ENCODE assay signal across 8 cellular contexts in genomic region chr18:11908182-11909080, GRCh38. TPM values are rescaled to one million over a fixed set of nuclear protein-coding genes. Genes with fewer than 3 reads are reported as not detected.
DNase-seq lines count a peak whose midpoint lies in the region; ATAC-seq, FAIRE-seq and TF ChIP-seq lines count a peak whose summit lies in the region.

TSS of gene MPPE1 (minus strand) at chr18:11908317. CDS start at chr18:11897264, 11,053 bp downstream.

- TF ChIP-seq CTCF in WTC11 (IDR thresholded peaks at IDR 0.05) (no peak), bronchial epithelial cell (IDR thresholded peaks at IDR 0.05; ENCODE audit: insufficient read depth, low read length, severe bottlenecking) (no peak)

- no peaks in the 10 kb centered on the region for H3K27me3 Mint-ChIP-seq in WTC11 (ENCODE audit: low read depth)

- peak within 1 kb of the TSS; percentile 99 for H2AFZ ChIP-seq in ACC112 (ENCODE audit: low read length, unreplicated experiment)

- DNase-seq in NCI-H2196 (lab: John Stamatoyannopoulos, UW; ENCODE audit: unreplicated experiment), result peak; percentile 95
- peak; percentile 88 for DNase-seq in WTC11 (ENCODE audit: low spot score)
- DNase-seq in bronchial epithelial cell (ENCODE audit: low read depth), result peak; percentile 60
- DNase-seq in inferior parietal cortex (ENCODE audit: extremely low spot score), result peak; percentile 85
- DNase-seq in stimulated activated CD4-positive, alpha-beta T cell treated with anti-CD3 and anti-CD28 coated beads, Interleukin-12 subunit alpha, Interleukin-12 subunit beta, amount 100 ng/mL, for 24 hours (ENCODE audit: low read depth in 2 of 2), result peak; percentile 75 to 80

- CTCF ChIA-PET in WTC11 (lab: Charles Lee), result interaction anchor here (0.8 to 1.7 kb wide), 5 partner anchors 13 to 328 kb away, joined by 3 to 5 read pairs (median 4); no protein-coding TSS in a partner anchor

- H3K4me3 ChIP-seq in ACC112 (ENCODE audit: low read depth, low read length), result peak within 1 kb of the TSS; percentile 91
- H3K4me3 ChIP-seq in bronchial epithelial cell (ENCODE audit: low read depth, low read length), result peak within 1 kb of the TSS; percentile 61

- peaks cover 30% of the 10 kb centered on the region for H3K4me1 Mint-ChIP-seq in WTC11

- H3K27ac ChIP-seq in ACC112 (ENCODE audit: low read depth, low read length), result peak within 1 kb of the TSS; percentile 92

- peaks cover 5% of the 10 kb centered on the region for H3K4me1 ChIP-seq in ACC112 (ENCODE audit: control insufficient read depth, insufficient read depth, low read length, unreplicated experiment)

- ATAC-seq in GM18861 (IDR thresholded peaks at IDR 0.05; ENCODE audit: unreplicated experiment) (peak; percentile 70), HG03095 (IDR thresholded peaks at IDR 0.05; ENCODE audit: unreplicated experiment) (peak; percentile 80), WTC11 (peak; percentile 82)

- H3K36me3 ChIP-seq in ACC112 (ENCODE audit: insufficient read depth, low read length), result no peaks in the 10 kb centered on the region
- H3K36me3 ChIP-seq in bronchial epithelial cell (ENCODE audit: control insufficient read depth, insufficient read depth, low read length), result peaks cover 2% of the 10 kb centered on the region

- POLR2A ChIA-PET in WTC11 (lab: Charles Lee), result interaction anchor here (1.8 kb wide), 1 partner anchor 73 kb away, joined by 10 read pairs; the partner anchor contains the start of gene IMPA2

- H3K4me3 Mint-ChIP-seq in WTC11, result peak within 1 kb of the TSS; percentile 88

- H3K27me3 ChIP-seq in ACC112 (ENCODE audit: insufficient read depth, low read length) (no peaks in the 10 kb centered on the region), bronchial epithelial cell (ENCODE audit: control insufficient read depth, insufficient read depth, low read length) (no peaks in the 10 kb centered on the region)

- H3K27ac Mint-ChIP-seq in WTC11, result peak within 1 kb of the TSS; percentile 94

- H3K36me3 Mint-ChIP-seq in WTC11, result no peaks in the 10 kb centered on the region

- H3K9me3 Mint-ChIP-seq in WTC11, result no peaks in the 10 kb centered on the region

- FAIRE-seq in bronchial epithelial cell (lab: Jason Lieb, UNC), result no peak

- peaks cover 11% of the 10 kb centered on the region for H3K79me2 ChIP-seq in ACC112 (ENCODE audit: control insufficient read depth, insufficient read depth, low read length, unreplicated experiment)

TF ChIP-seq in WTC11, 78 proteins besides CTCF, POLR2A, EP300 and RAD21 (continues in another document):
- TF ChIP-seq FOXK1 (CRISPR knock-in tag; IDR thresholded peaks at IDR 0.05), result peak; percentile 26; the same call in 1 of the 2 replicates
- no peak for TF ChIP-seq JAZF1 (CRISPR knock-in tag; IDR thresholded peaks at IDR 0.05)
- TF ChIP-seq SP1 (CRISPR knock-in tag; conservative IDR thresholded peaks at IDR 0.05), result peak; percentile 64
- TF ChIP-seq NFE2L1 (CRISPR knock-in tag; IDR thresholded peaks at IDR 0.05), result peak; percentile 64; the same call in 1 of the 2 replicates
- 0 out of 2 replicates have a peak, but pooled peaks have one; percentile 58 for TF ChIP-seq CREM (CRISPR knock-in tag; IDR thresholded peaks at IDR 0.05)
- peak; percentile 73 for TF ChIP-seq FOXP1 (CRISPR knock-in tag; IDR thresholded peaks at IDR 0.05; ENCODE audit: borderline replicate concordance)
- TF ChIP-seq, protein P1, sequence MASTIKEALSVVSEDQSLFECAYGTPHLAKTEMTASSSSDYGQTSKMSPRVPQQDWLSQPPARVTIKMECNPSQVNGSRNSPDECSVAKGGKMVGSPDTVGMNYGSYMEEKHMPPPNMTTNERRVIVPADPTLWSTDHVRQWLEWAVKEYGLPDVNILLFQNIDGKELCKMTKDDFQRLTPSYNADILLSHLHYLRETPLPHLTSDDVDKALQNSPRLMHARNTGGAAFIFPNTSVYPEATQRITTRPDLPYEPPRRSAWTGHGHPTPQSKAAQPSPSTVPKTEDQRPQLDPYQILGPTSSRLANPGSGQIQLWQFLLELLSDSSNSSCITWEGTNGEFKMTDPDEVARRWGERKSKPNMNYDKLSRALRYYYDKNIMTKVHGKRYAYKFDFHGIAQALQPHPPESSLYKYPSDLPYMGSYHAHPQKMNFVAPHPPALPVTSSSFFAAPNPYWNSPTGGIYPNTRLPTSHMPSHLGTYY (CRISPR knock-in tag; IDR thresholded peaks at IDR 0.05), result no peak
- TF ChIP-seq ELF4 (CRISPR knock-in tag; IDR thresholded peaks at IDR 0.05; ENCODE audit: low read depth), result 0 out of 2 replicates have a peak, but pooled peaks have one; percentile 9
- TF ChIP-seq JUN (CRISPR knock-in tag; IDR thresholded peaks at IDR 0.05), result peak; percentile 32; the same call in 1 of the 2 replicates
- TF ChIP-seq ZSCAN18 (CRISPR knock-in tag; IDR thresholded peaks at IDR 0.05), result no peak
- peak; percentile 11; the same call in 1 of the 2 replicates for TF ChIP-seq USF1 (CRISPR knock-in tag; IDR thresholded peaks at IDR 0.05)
- TF ChIP-seq ZNF671 (CRISPR knock-in tag; IDR thresholded peaks at IDR 0.05), result no peak
- TF ChIP-seq, protein P2, sequence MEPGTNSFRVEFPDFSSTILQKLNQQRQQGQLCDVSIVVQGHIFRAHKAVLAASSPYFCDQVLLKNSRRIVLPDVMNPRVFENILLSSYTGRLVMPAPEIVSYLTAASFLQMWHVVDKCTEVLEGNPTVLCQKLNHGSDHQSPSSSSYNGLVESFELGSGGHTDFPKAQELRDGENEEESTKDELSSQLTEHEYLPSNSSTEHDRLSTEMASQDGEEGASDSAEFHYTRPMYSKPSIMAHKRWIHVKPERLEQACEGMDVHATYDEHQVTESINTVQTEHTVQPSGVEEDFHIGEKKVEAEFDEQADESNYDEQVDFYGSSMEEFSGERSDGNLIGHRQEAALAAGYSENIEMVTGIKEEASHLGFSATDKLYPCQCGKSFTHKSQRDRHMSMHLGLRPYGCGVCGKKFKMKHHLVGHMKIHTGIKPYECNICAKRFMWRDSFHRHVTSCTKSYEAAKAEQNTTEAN (CRISPR knock-in tag; IDR thresholded peaks at IDR 0.05), result 0 out of 2 replicates have a peak, but pooled peaks have one; percentile 64
- TF ChIP-seq, protein P3, sequence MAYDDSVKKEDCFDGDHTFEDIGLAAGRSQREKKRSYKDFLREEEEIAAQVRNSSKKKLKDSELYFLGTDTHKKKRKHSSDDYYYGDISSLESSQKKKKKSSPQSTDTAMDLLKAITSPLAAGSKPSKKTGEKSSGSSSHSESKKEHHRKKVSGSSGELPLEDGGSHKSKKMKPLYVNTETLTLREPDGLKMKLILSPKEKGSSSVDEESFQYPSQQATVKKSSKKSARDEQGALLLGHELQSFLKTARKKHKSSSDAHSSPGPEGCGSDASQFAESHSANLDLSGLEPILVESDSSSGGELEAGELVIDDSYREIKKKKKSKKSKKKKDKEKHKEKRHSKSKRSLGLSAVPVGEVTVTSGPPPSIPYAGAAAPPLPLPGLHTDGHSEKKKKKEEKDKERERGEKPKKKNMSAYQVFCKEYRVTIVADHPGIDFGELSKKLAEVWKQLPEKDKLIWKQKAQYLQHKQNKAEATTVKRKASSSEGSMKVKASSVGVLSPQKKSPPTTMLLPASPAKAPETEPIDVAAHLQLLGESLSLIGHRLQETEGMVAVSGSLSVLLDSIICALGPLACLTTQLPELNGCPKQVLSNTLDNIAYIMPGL (CRISPR knock-in tag; IDR thresholded peaks at IDR 0.05), result peak; percentile 85
- TF ChIP-seq ATF1 (CRISPR knock-in tag; IDR thresholded peaks at IDR 0.05), result no peak
- TF ChIP-seq ZNF263 (CRISPR knock-in tag; IDR thresholded peaks at IDR 0.05; ENCODE audit: low read depth), result peak; percentile 82
- no peak for TF ChIP-seq ZNF416 (CRISPR knock-in tag; IDR thresholded peaks at IDR 0.05)
- no peak for TF ChIP-seq ATF6 (CRISPR knock-in tag; IDR thresholded peaks at IDR 0.05)
- no peak for TF ChIP-seq IRF2 (CRISPR knock-in tag; IDR thresholded peaks at IDR 0.05; ENCODE audit: borderline replicate concordance, low read depth)

RNA-seq across cellular contexts. Expression of gene MPPE1, which starts in this region (rescaled TPM):
- 26.4 to 30.6 TPM (median 29.1 TPM) in 3 replicates for total RNA-seq in WTC11 (2021)
- total RNA-seq in bronchial epithelial cell, result 22.1 and 30.1 TPM in 2 replicates

Comparison
In these comparisons a context has a peak if more than half of its experiments do, and no peak if none do; other contexts are left out.
1. Peak in every context shown above with its lines: DNase-seq, ATAC-seq, H3K4me3 ChIP-seq and H3K27ac ChIP-seq.